ENCODE assay signal across 8 cellular contexts in the genomic region with DNA sequence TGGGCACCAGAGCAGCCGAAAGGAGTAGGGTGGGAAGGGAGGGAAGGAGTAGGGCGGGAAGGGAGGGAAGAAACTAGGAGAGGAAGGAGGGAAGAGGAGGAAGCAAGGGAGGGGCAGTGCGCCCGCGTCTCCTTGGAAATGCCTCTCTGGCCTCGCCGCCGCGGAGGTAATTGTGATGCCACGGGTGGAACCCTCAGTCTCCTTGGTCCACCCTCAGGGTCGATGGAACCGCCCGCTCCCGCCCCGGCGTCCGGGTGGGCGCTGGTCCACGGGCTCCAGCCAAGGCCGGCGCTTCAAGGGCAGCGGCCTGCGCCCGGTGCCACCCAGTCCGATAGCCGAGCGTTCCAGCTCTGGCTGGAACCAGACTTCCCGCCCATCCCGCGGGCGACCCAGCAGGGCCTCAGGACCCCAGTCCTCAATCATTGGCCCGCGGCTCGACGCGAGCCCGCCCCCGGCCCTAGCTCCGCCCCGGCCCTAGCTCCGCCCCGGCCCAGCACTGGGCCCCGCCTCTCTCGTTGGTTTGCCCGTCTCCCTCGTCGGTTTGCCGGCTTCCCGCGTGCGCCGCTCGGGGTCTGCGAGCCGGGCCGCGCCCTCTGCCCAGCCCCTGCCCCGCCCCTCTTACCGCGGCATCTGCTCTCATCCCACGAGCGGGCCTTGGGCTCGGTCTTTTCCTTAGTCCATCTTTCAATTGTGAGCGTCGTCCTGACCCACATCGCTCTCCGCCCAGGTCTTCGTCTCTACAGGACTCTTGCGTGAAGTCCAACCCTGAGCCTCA. TPM values are rescaled to one million over a fixed set of nuclear protein-coding genes. Genes with fewer than 3 reads are reported as not detected.
A peak's percentile ranks its signal among the peaks of the same experiment; 100 is the strongest.
DNase-seq lines count a peak whose midpoint lies in the region; ATAC-seq and TF ChIP-seq lines count a peak whose summit lies in the region.

No MANE protein-coding gene starts in this region.

- H4K20me1 ChIP-seq in BLaER1 treated with 17β-estradiol and CSF1 and Interleukin-3, amounts not matched to agents 10 nM and 100 nM = peaks cover 0 to 31% (median 16%) of the 10 kb centered on the region in 11 experiments; a peak in 13 of 22 replicates

- whole genome bisulfite sequencing in ectodermal cell, 2 experiments = 0% methylated on average over 69 of the region's 69 CpGs
- 0% methylated on average over 55 to 69 of the region's 69 CpGs for WGBS in lung, 2 donors

- no peaks in the 10 kb centered on the region for H3K9me3 ChIP-seq in BLaER1 treated with 17β-estradiol and CSF1 and Interleukin-3, amounts not matched to agents 10 nM and 100 nM (replicated peaks in 1 of 11)
- H3K9me3 ChIP-seq in ectodermal cell (ENCODE audit: control insufficient read depth, low read length) (no peaks in the 10 kb centered on the region), lung (ENCODE audit: control insufficient read depth in 2 of 2, insufficient read depth in 1 of 2, low read length in 1 of 2) (no peaks in the 10 kb centered on the region)

- H3K4me1 Mint-ChIP-seq in activated CD8-positive, alpha-beta T cell treated with anti-CD3 and anti-CD28 coated beads for 36 hours (ENCODE audit: low read depth) = peaks cover 13% of the 10 kb centered on the region

- peak overlapping the region; percentile 94 to 99 (median 98) for H3K4me2 ChIP-seq in BLaER1 treated with 17β-estradiol and CSF1 and Interleukin-3, amounts not matched to agents 10 nM and 100 nM

- CTCF ChIA-PET in activated CD8-positive, alpha-beta T cell treated with anti-CD3 and anti-CD28 coated beads for 36 hours (lab: Charles Lee) = interaction anchor here (0.7 to 3.5 kb wide), 10 partner anchors 9 to 168 kb away, joined by 3 to 20 read pairs (median 5); a partner anchor contains a TSS

- no peaks in the 10 kb centered on the region for H3K27me3 ChIP-seq in BLaER1 treated with 17β-estradiol and CSF1 and Interleukin-3, amounts not matched to agents 10 nM and 100 nM
- H3K27me3 ChIP-seq in ectodermal cell (ENCODE audit: control insufficient read depth, insufficient read depth, low read length, poor library complexity, severe bottlenecking) (no peaks in the 10 kb centered on the region), lung (ENCODE audit: control insufficient read depth, insufficient read depth) (no peaks in the 10 kb centered on the region)

- H3K4me3 Mint-ChIP-seq in activated CD8-positive, alpha-beta T cell treated with anti-CD3 and anti-CD28 coated beads for 36 hours = peak overlapping the region; percentile 89

- H3K4me3 ChIP-seq in BLaER1 treated with 17β-estradiol and CSF1 and Interleukin-3, amounts not matched to agents 10 nM and 100 nM = peak overlapping the region; percentile 63 to 81 (median 70)
- peak overlapping the region; percentile 58 for H3K4me3 ChIP-seq in ectodermal cell (ENCODE audit: insufficient read depth, low read depth, low read length)
- H3K4me3 ChIP-seq in lung = peak overlapping the region; percentile 57

- ATAC-seq in GM19324 (IDR thresholded peaks at IDR 0.05; ENCODE audit: low FRiP score, unreplicated experiment) = peak; percentile 72
- ATAC-seq in HG03558 (IDR thresholded peaks at IDR 0.05; ENCODE audit: extremely low read depth, unreplicated experiment) = peak; percentile 41
- ATAC-seq in activated CD8-positive, alpha-beta T cell treated with anti-CD3 and anti-CD28 coated beads for 36 hours = peak; percentile 92
- peak; percentile 97 for ATAC-seq in lung (ENCODE audit: insufficient read depth, low FRiP score)

- intact Hi-C loops in activated CD8-positive, alpha-beta T cell treated with anti-CD3 and anti-CD28 coated beads for 36 hours (cut with micrococcal nuclease) = no loop called here

- DNase-seq in NCI-H82 (lab: John Stamatoyannopoulos, UW) (peak; percentile 99), lung (ENCODE audit: low spot score) (peak; percentile 88)
- DNase-seq in activated CD8-positive, alpha-beta T cell treated with anti-CD3 and anti-CD28 coated beads for 36 hours = peak; percentile 92
- DNase-seq in stimulated activated CD4-positive, alpha-beta T cell treated with anti-CD3 and anti-CD28 coated beads, TNF-alpha, amount 100 ng/mL, for 1 hour (ENCODE audit: low read depth in 3 of 3, low spot score in 1 of 3) = peak; percentile 76 to 93 (median 80)

- no peaks in the 10 kb centered on the region for H3K9me3 Mint-ChIP-seq in activated CD8-positive, alpha-beta T cell treated with anti-CD3 and anti-CD28 coated beads for 36 hours

- H3K27me3 Mint-ChIP-seq in activated CD8-positive, alpha-beta T cell treated with anti-CD3 and anti-CD28 coated beads for 36 hours = peaks cover 9% of the 10 kb centered on the region

- POLR2A ChIA-PET in activated CD8-positive, alpha-beta T cell treated with anti-CD3 and anti-CD28 coated beads for 36 hours (lab: Charles Lee) = interaction anchor here (0.6 to 7.7 kb wide), 17 partner anchors 9 to 770 kb away, joined by 3 to 65 read pairs (median 3); a partner anchor contains a TSS

- H3K27ac ChIP-seq in BLaER1 treated with 17β-estradiol and CSF1 and Interleukin-3, amounts not matched to agents 10 nM and 100 nM = peak overlapping the region; percentile 76 to 98 (median 94)
- peak overlapping the region; percentile 98 for H3K27ac ChIP-seq in ectodermal cell (ENCODE audit: insufficient read depth, low read depth, low read length, poor library complexity, severe bottlenecking)
- H3K27ac ChIP-seq in lung (ENCODE audit: low read depth in 1 of 2, low read length in 1 of 2) = peak overlapping the region; percentile 84 to 90

- TF ChIP-seq CTCF in activated CD8-positive, alpha-beta T cell treated with anti-CD3 and anti-CD28 coated beads for 36 hours (IDR thresholded peaks at IDR 0.05) = no peak
- TF ChIP-seq CTCF in lung (IDR thresholded peaks at IDR 0.05; ENCODE audit: control extremely low read depth, extremely low read depth) = no peak

- H3K27ac Mint-ChIP-seq in activated CD8-positive, alpha-beta T cell treated with anti-CD3 and anti-CD28 coated beads for 36 hours = peak overlapping the region; percentile 95

- H3K4me1 ChIP-seq in BLaER1 treated with 17β-estradiol and CSF1 and Interleukin-3, amounts not matched to agents 10 nM and 100 nM = peaks cover 37 to 58% (median 43%) of the 10 kb centered on the region in 10 experiments
- H3K4me1 ChIP-seq in ectodermal cell (ENCODE audit: control insufficient read depth, insufficient read depth, low read length) = peaks cover 7% of the 10 kb centered on the region
- peaks cover 0 to 3% of the 10 kb centered on the region in 2 donors for H3K4me1 ChIP-seq in lung (ENCODE audit: control insufficient read depth in 2 of 2, insufficient read depth in 2 of 2, low read length in 2 of 2)

- H3K9ac ChIP-seq in BLaER1 treated with 17β-estradiol and CSF1 and Interleukin-3, amounts not matched to agents 10 nM and 100 nM = peak overlapping the region; percentile 86 to 96 (median 91)

- H3K36me3 ChIP-seq in BLaER1 treated with 17β-estradiol and CSF1 and Interleukin-3, amounts not matched to agents 10 nM and 100 nM = peaks cover 20 to 39% (median 33%) of the 10 kb centered on the region in 11 experiments
- peaks cover 14% of the 10 kb centered on the region for H3K36me3 ChIP-seq in ectodermal cell (ENCODE audit: control insufficient read depth, insufficient read depth, low read length)
- peaks cover 0 to 2% of the 10 kb centered on the region in 2 donors for H3K36me3 ChIP-seq in lung (ENCODE audit: control insufficient read depth in 2 of 2, insufficient read depth in 2 of 2, low read length in 2 of 2)

- H3K36me3 Mint-ChIP-seq in activated CD8-positive, alpha-beta T cell treated with anti-CD3 and anti-CD28 coated beads for 36 hours (ENCODE audit: low read depth) = peaks cover 7% of the 10 kb centered on the region

RNA-seq across cellular contexts. Expression of a gene that starts 0.6 kb away (rescaled TPM):
- 1 to 10 TPM; 5.0 to 5.1 TPM for total RNA-seq in activated CD8-positive, alpha-beta T cell treated with anti-CD3 and anti-CD28 coated beads for 36 hours
- 28.7 TPM for polyA plus RNA-seq in ectodermal cell (2013, experiment 1 of 4)
- polyA plus RNA-seq in ectodermal cell (2013, experiment 2 of 4) = 21.6 TPM
- polyA plus RNA-seq in ectodermal cell (2013, experiment 3 of 4) = 24.4 TPM
- polyA plus RNA-seq in ectodermal cell (2013, experiment 4 of 4) = 24.0 TPM
- total RNA-seq in lung = 1 to 10 TPM; 2.1 to 3.7 TPM
- 1 to 10 TPM; 1.2 to 3.4 TPM for polyA plus RNA-seq in lung

RNA-seq across cellular contexts. Expression of a gene that starts 6.5 kb away (rescaled TPM):
- total RNA-seq in activated CD8-positive, alpha-beta T cell treated with anti-CD3 and anti-CD28 coated beads for 36 hours = 10 to 100 TPM in 1 of 2 experiments, 1 to 10 TPM in 1; 9.8 to 14.4 TPM
- polyA plus RNA-seq in ectodermal cell (2013, experiment 1 of 4) = 98.2 TPM
- 95.9 TPM for polyA plus RNA-seq in ectodermal cell (2013, experiment 2 of 4)
- polyA plus RNA-seq in ectodermal cell (2013, experiment 3 of 4) = 94.5 TPM
- 94.6 TPM for polyA plus RNA-seq in ectodermal cell (2013, experiment 4 of 4)
- total RNA-seq in lung = 10 to 100 TPM; 77.8 to 91.8 TPM
- 100 to 1,000 TPM; 103 TPM for polyA plus RNA-seq in lung

RNA-seq across cellular contexts. Expression of a gene that starts 8.7 kb away (rescaled TPM):
- total RNA-seq in activated CD8-positive, alpha-beta T cell treated with anti-CD3 and anti-CD28 coated beads for 36 hours = 1,000 to 10,000 TPM; 2,633 to 2,644 TPM
- polyA plus RNA-seq in ectodermal cell (2013, experiment 1 of 4) = 1,725 TPM
- polyA plus RNA-seq in ectodermal cell (2013, experiment 2 of 4) = 1,692 TPM
- polyA plus RNA-seq in ectodermal cell (2013, experiment 3 of 4) = 2,280 TPM
- polyA plus RNA-seq in ectodermal cell (2013, experiment 4 of 4) = 2,403 TPM
- total RNA-seq in lung = 1,000 to 10,000 TPM in 1 of 2 donors, 100 to 1,000 TPM in 1; 528 to 1,109 TPM
- 1,000 to 10,000 TPM in 1 of 2 donors, 100 to 1,000 TPM in 1; 955 to 1,200 TPM for polyA plus RNA-seq in lung

RNA-seq across cellular contexts. Expression of a gene that starts 14.9 kb away (rescaled TPM):
- total RNA-seq in activated CD8-positive, alpha-beta T cell treated with anti-CD3 and anti-CD28 coated beads for 36 hours = 1 to 10 TPM; 6.5 to 8.7 TPM
- polyA plus RNA-seq in ectodermal cell (2013, experiment 1 of 4) = 12.6 TPM
- 13.5 TPM for polyA plus RNA-seq in ectodermal cell (2013, experiment 2 of 4)
- polyA plus RNA-seq in ectodermal cell (2013, experiment 3 of 4) = 12.7 TPM
- 11.8 TPM for polyA plus RNA-seq in ectodermal cell (2013, experiment 4 of 4)
- 10 to 100 TPM in 1 of 2 donors, 1 to 10 TPM in 1; 3.8 to 32.0 TPM for total RNA-seq in lung
- polyA plus RNA-seq in lung = 10 to 100 TPM; 25.4 to 42.0 TPM

RNA-seq across cellular contexts. Expression of a gene that starts 17.5 kb away (rescaled TPM):
- 1 to 10 TPM; 3.6 to 3.9 TPM for total RNA-seq in activated CD8-positive, alpha-beta T cell treated with anti-CD3 and anti-CD28 coated beads for 36 hours
- polyA plus RNA-seq in ectodermal cell (2013, experiment 1 of 4) = 12.2 TPM
- 11.3 TPM for polyA plus RNA-seq in ectodermal cell (2013, experiment 2 of 4)
- polyA plus RNA-seq in ectodermal cell (2013, experiment 3 of 4) = 6.1 TPM
- polyA plus RNA-seq in ectodermal cell (2013, experiment 4 of 4) = 8.4 TPM
- total RNA-seq in lung = 10 to 100 TPM in 1 of 2 donors, 1 to 10 TPM in 1; 5.7 to 14.7 TPM
- 1 to 10 TPM; 5.1 to 9.2 TPM for polyA plus RNA-seq in lung

Comparison
In these comparisons a context has a peak if more than half of its experiments do, and no peak if none do; other contexts are left out.
1. Peak in every context shown above with its lines: DNase-seq, ATAC-seq, H3K4me3 ChIP-seq and H3K27ac ChIP-seq.
2. ATAC-seq: peak in every context shown above with its lines; median percentile 97 in lung; 92 in activated CD8-positive, alpha-beta T cell treated with anti-CD3 and anti-CD28 coated beads for 36 hours; 72 in GM19324; 41 in HG03558.
3. RNA of a gene that starts 6.5 kb away (total RNA-seq): 77.8 to 91.8 TPM in lung; 9.8 to 14.4 TPM in activated CD8-positive, alpha-beta T cell treated with anti-CD3 and anti-CD28 coated beads for 36 hours; every median in the first group is over 4 times any median in the second.